In genomic region chr11:422249-422656, GRCh38 we compare ENCODE assay signal across 1 cellular context.
TF ChIP-seq lines count a peak whose summit lies in the region.

No MANE protein-coding gene starts in this region.

TF ChIP-seq in K562, 482 proteins besides CTCF, POLR2A, EP300 and RAD21 (continued from another document and continues in another):
- TF ChIP-seq ZNF407 (IDR thresholded peaks at IDR 0.05; ENCODE audit: low read depth): no peak
- no peak for TF ChIP-seq PPARD (CRISPR knock-in tag; IDR thresholded peaks at IDR 0.05)
- no peak for TF ChIP-seq ZNF444 (CRISPR knock-in tag; IDR thresholded peaks at IDR 0.05)
- TF ChIP-seq SOX6 (IDR thresholded peaks at IDR 0.05): peak; percentile 37; the same call in 1 of the 2 replicates
- no peak for TF ChIP-seq ZNF75A (CRISPR knock-in tag; IDR thresholded peaks at IDR 0.05)
- no peak for TF ChIP-seq MTF1 (CRISPR knock-in tag; IDR thresholded peaks at IDR 0.05; ENCODE audit: borderline replicate concordance)
- TF ChIP-seq ZFP1 (CRISPR knock-in tag; IDR thresholded peaks at IDR 0.05): no peak
- no peak for TF ChIP-seq CLOCK (CRISPR knock-in tag; IDR thresholded peaks at IDR 0.05; ENCODE audit: borderline replicate concordance)
- no peak for TF ChIP-seq CBX2 (IDR thresholded peaks at IDR 0.05; ENCODE audit: insufficient read depth, low read length, poor library complexity, severe bottlenecking)
- peak; percentile 91 for TF ChIP-seq CBFA2T2 (conservative IDR thresholded peaks at IDR 0.05)
- no peak for TF ChIP-seq NFE2L1 (tag; IDR thresholded peaks at IDR 0.05; ENCODE audit: borderline replicate concordance, low read depth)
- no peak for TF ChIP-seq POLR2B (IDR thresholded peaks at IDR 0.05; ENCODE audit: low read depth, partially characterized antibody)
- TF ChIP-seq ARID4B (CRISPR knock-in tag; IDR thresholded peaks at IDR 0.05): no peak
- no peak for TF ChIP-seq KLF6 (CRISPR knock-in tag; IDR thresholded peaks at IDR 0.05; ENCODE audit: borderline replicate concordance)
- TF ChIP-seq SIN3B (IDR thresholded peaks at IDR 0.05; ENCODE audit: low read depth): no peak
- no peak for TF ChIP-seq ZNF76 (CRISPR knock-in tag; IDR thresholded peaks at IDR 0.05; ENCODE audit: borderline replicate concordance)
- TF ChIP-seq SETDB1 (IDR thresholded peaks at IDR 0.05; ENCODE audit: low read length): no peak
- peak; percentile 76 for TF ChIP-seq FOXM1 (IDR thresholded peaks at IDR 0.05; ENCODE audit: low read depth)
- TF ChIP-seq FOXM1 (CRISPR knock-in tag; IDR thresholded peaks at IDR 0.05; ENCODE audit: low read depth): no peak
- TF ChIP-seq TAF1 (IDR thresholded peaks at IDR 0.05; ENCODE audit: control insufficient read depth, extremely low read depth, insufficient read depth, low read length, severe bottlenecking): no peak
- TF ChIP-seq RBM14 (IDR thresholded peaks at IDR 0.05; ENCODE audit: borderline replicate concordance, insufficient read depth, low read depth, low read length): no peak
- TF ChIP-seq TEAD2 (tag; IDR thresholded peaks at IDR 0.05): no peak
- TF ChIP-seq ZNF586 (CRISPR knock-in tag; conservative IDR thresholded peaks at IDR 0.05): no peak
- TF ChIP-seq FOXK1 (CRISPR knock-in tag; IDR thresholded peaks at IDR 0.05; ENCODE audit: borderline replicate concordance): no peak
- no peak for TF ChIP-seq HSF4 (CRISPR knock-in tag; IDR thresholded peaks at IDR 0.05; ENCODE audit: borderline replicate concordance)
- no peak for TF ChIP-seq ZZZ3 (IDR thresholded peaks at IDR 0.05)
- no peak for TF ChIP-seq GTF3C2 (IDR thresholded peaks at IDR 0.05; ENCODE audit: borderline replicate concordance, extremely low read depth, insufficient read length)
- TF ChIP-seq ZNF232 (CRISPR knock-in tag; IDR thresholded peaks at IDR 0.05): no peak
- TF ChIP-seq CAMTA2 (CRISPR knock-in tag; conservative IDR thresholded peaks at IDR 0.05): no peak
- TF ChIP-seq CBX3 (IDR thresholded peaks at IDR 0.05; ENCODE audit: borderline replicate concordance in 1 of 2, low read length in 2 of 2): 0 out of 3 replicates have a peak, but pooled peaks of 1 of the 2 experiments have one; percentile 20
- no peak for TF ChIP-seq NFRKB (IDR thresholded peaks at IDR 0.05; ENCODE audit: low read depth)
- no peak for TF ChIP-seq HNRNPLL (IDR thresholded peaks at IDR 0.05; ENCODE audit: low read depth, low read length, poor library complexity, severe bottlenecking)
- no peak for TF ChIP-seq ZNF324 (CRISPR knock-in tag; IDR thresholded peaks at IDR 0.05)
- TF ChIP-seq TAF15 (IDR thresholded peaks at IDR 0.05; ENCODE audit: low read depth, low read length): no peak
- TF ChIP-seq E2F4 (CRISPR knock-in tag; IDR thresholded peaks at IDR 0.05; ENCODE audit: low read depth): no peak
- no peak for TF ChIP-seq ZNF263 (CRISPR knock-in tag; IDR thresholded peaks at IDR 0.05; ENCODE audit: borderline replicate concordance)
- TF ChIP-seq ZMIZ1 (IDR thresholded peaks at IDR 0.05; ENCODE audit: low read depth in 2 of 2, low read length in 2 of 2): no peak
